Comparison of ENCODE assay signal across 2 cellular contexts in the genomic region with DNA sequence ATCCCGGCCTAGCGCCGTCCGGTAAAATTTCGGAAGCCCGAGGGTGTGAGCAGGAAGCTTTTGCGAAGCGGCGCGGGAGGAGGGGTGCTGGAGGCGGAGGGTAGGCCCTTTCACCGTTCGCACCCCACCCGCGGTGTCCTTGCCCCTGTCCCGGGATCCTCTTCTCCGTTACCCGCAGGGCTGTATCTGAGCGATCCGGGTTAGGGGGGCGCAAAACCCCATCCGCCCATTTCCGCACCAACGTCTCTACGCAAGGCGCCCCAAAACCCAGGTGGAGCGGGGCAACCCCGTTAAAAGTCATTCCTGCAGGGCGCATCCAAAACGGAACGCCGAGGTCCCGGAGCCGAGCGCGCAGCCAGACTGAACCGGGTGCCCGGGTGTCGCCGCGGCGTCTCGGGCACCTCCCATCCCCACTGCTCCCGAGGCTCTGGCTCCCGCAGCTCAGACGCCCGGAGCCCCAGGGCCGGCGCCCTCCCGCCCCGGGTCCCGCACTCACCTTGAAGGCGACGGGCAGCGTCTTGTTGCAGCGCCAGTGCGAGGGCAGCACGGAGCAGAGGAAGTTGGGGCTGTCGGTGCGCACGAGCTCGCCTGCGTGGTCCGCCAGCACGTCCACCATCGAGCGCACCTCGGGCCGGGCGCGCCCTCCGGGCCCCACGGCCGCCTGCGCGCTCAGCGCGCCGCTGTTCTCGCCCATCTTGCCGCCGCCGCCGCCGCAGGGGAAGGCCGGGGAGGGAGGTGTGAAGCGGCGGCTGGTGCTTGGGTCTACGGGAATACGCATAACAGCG.
TF ChIP-seq lines count a peak whose summit lies in the region.

No MANE protein-coding gene starts in this region.

TF ChIP-seq in GM12891, 5 proteins besides CTCF, POLR2A, EP300 and RAD21:
- TF ChIP-seq PAX5 (IDR thresholded peaks at IDR 0.05; ENCODE audit: insufficient read depth, low read length, severe bottlenecking) (no peak), POU2F2 (IDR thresholded peaks at IDR 0.05; ENCODE audit: low read depth, low read length) (no peak; the same call in none of the 2 replicates), POLR2AphosphoS5 (IDR thresholded peaks at IDR 0.05; ENCODE audit: low read depth, low read length) (peak; percentile 46), TAF1 (IDR thresholded peaks at IDR 0.05; ENCODE audit: low read depth, low read length) (no peak)

TF ChIP-seq in HepG2, 621 proteins besides CTCF, POLR2A, EP300 and RAD21:
- TF ChIP-seq ZNF281 (CRISPR knock-in tag; IDR thresholded peaks at IDR 0.05; ENCODE audit: borderline replicate concordance) (no peak), HES4 (CRISPR knock-in tag; IDR thresholded peaks at IDR 0.05; ENCODE audit: borderline replicate concordance) (0 out of 2 replicates have a peak, but pooled peaks have one; percentile 0), ZNF232 (CRISPR knock-in tag; IDR thresholded peaks at IDR 0.05; ENCODE audit: borderline replicate concordance) (no peak), ZNF564 (CRISPR knock-in tag; IDR thresholded peaks at IDR 0.05) (no peak), ZNF687 (CRISPR knock-in tag; IDR thresholded peaks at IDR 0.05) (peak; percentile 38; the same call in 1 of the 2 replicates), MEIS1 (CRISPR knock-in tag; IDR thresholded peaks at IDR 0.05; ENCODE audit: borderline replicate concordance) (no peak), MEF2D (CRISPR knock-in tag; IDR thresholded peaks at IDR 0.05) (no peak), ISX (CRISPR knock-in tag; conservative IDR thresholded peaks at IDR 0.05) (no peak), SOX6 (IDR thresholded peaks at IDR 0.05) (no peak), SOX6 (CRISPR knock-in tag; IDR thresholded peaks at IDR 0.05) (no peak), ZNF253 (CRISPR knock-in tag; IDR thresholded peaks at IDR 0.05; ENCODE audit: borderline replicate concordance) (no peak), KLF6 (CRISPR knock-in tag; IDR thresholded peaks at IDR 0.05) (no peak), ZFX (CRISPR knock-in tag; IDR thresholded peaks at IDR 0.05; ENCODE audit: low read depth) (peak; percentile 23; the same call in 1 of the 2 replicates), MTA3 (CRISPR knock-in tag; IDR thresholded peaks at IDR 0.05) (no peak), ZNF282 (IDR thresholded peaks at IDR 0.05; ENCODE audit: partially characterized antibody) (no peak), ZNF337 (CRISPR knock-in tag; IDR thresholded peaks at IDR 0.05; ENCODE audit: borderline replicate concordance, low read depth) (no peak), AKAP8 (CRISPR knock-in tag; IDR thresholded peaks at IDR 0.05) (no peak), CBX2 (IDR thresholded peaks at IDR 0.05; ENCODE audit: low read depth, low read length) (no peak; the same call in 1 of the 2 replicates), CBX2 (CRISPR knock-in tag; IDR thresholded peaks at IDR 0.05; ENCODE audit: low read depth) (peak; percentile 40; the same call in 1 of the 2 replicates), ZNF3 (CRISPR knock-in tag; IDR thresholded peaks at IDR 0.05) (no peak), RNF2 (conservative IDR thresholded peaks at IDR 0.05; ENCODE audit: low read depth) (0 out of 2 replicates have a peak, but pooled peaks have one; percentile 39), ZNF777 (CRISPR knock-in tag; IDR thresholded peaks at IDR 0.05) (peak; percentile 91), HOXA3 (CRISPR knock-in tag; IDR thresholded peaks at IDR 0.05) (no peak), EZH2 (conservative IDR thresholded peaks at IDR 0.05; ENCODE audit: low read depth, low read length) (peak; percentile 79; the same call in 1 of the 2 replicates), ZEB1 (IDR thresholded peaks at IDR 0.05; ENCODE audit: insufficient replicate concordance, low read depth) (no peak), KDM5B (CRISPR knock-in tag; IDR thresholded peaks at IDR 0.05; ENCODE audit: borderline replicate concordance) (no peak), HNRNPLL (IDR thresholded peaks at IDR 0.05; ENCODE audit: low read depth, low read length, poor library complexity, severe bottlenecking) (peak; percentile 34), BRCA1 (CRISPR knock-in tag; IDR thresholded peaks at IDR 0.05) (no peak), SP4 (CRISPR knock-in tag; IDR thresholded peaks at IDR 0.05) (no peak), PAX8 (CRISPR knock-in tag; IDR thresholded peaks at IDR 0.05; ENCODE audit: borderline replicate concordance) (no peak), ARNT (IDR thresholded peaks at IDR 0.05) (no peak), ZNF333 (CRISPR knock-in tag; IDR thresholded peaks at IDR 0.05; ENCODE audit: borderline replicate concordance) (no peak), ZBTB38 (CRISPR knock-in tag; IDR thresholded peaks at IDR 0.05) (no peak), ZNF263 (CRISPR knock-in tag; IDR thresholded peaks at IDR 0.05) (no peak), ZNF563 (CRISPR knock-in tag; IDR thresholded peaks at IDR 0.05) (no peak), MTF2 (CRISPR knock-in tag; IDR thresholded peaks at IDR 0.05; ENCODE audit: borderline replicate concordance) (peak; percentile 98), FOXO1 (CRISPR knock-in tag; IDR thresholded peaks at IDR 0.05) (no peak), ZNF550 (CRISPR knock-in tag; IDR thresholded peaks at IDR 0.05; ENCODE audit: borderline replicate concordance) (no peak), BCL6 (CRISPR knock-in tag; IDR thresholded peaks at IDR 0.05) (no peak), RAD51 (IDR thresholded peaks at IDR 0.05; ENCODE audit: borderline replicate concordance) (no peak), KLF13 (CRISPR knock-in tag; IDR thresholded peaks at IDR 0.05) (no peak)
- TF ChIP-seq, protein P1, sequence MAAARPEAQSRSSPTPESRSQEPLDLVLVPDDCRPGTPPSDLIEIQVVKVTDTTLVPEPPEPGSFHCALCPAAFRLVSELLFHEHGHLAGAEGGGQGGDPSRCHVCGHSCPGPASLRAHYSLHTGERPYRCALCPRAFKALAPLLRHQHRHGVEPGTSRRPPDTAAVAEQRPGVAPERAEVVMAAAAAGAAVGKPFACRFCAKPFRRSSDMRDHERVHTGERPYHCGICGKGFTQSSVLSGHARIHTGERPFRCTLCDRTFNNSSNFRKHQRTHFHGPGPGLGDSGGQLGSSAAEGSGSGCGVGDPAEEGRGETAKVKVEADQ (CRISPR knock-in tag; IDR thresholded peaks at IDR 0.05; ENCODE audit: borderline replicate concordance): no peak
- TF ChIP-seq, protein P2, sequence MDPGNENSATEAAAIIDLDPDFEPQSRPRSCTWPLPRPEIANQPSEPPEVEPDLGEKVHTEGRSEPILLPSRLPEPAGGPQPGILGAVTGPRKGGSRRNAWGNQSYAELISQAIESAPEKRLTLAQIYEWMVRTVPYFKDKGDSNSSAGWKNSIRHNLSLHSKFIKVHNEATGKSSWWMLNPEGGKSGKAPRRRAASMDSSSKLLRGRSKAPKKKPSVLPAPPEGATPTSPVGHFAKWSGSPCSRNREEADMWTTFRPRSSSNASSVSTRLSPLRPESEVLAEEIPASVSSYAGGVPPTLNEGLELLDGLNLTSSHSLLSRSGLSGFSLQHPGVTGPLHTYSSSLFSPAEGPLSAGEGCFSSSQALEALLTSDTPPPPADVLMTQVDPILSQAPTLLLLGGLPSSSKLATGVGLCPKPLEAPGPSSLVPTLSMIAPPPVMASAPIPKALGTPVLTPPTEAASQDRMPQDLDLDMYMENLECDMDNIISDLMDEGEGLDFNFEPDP (CRISPR knock-in tag; conservative IDR thresholded peaks at IDR 0.05): no peak
- TF ChIP-seq, protein P3, sequence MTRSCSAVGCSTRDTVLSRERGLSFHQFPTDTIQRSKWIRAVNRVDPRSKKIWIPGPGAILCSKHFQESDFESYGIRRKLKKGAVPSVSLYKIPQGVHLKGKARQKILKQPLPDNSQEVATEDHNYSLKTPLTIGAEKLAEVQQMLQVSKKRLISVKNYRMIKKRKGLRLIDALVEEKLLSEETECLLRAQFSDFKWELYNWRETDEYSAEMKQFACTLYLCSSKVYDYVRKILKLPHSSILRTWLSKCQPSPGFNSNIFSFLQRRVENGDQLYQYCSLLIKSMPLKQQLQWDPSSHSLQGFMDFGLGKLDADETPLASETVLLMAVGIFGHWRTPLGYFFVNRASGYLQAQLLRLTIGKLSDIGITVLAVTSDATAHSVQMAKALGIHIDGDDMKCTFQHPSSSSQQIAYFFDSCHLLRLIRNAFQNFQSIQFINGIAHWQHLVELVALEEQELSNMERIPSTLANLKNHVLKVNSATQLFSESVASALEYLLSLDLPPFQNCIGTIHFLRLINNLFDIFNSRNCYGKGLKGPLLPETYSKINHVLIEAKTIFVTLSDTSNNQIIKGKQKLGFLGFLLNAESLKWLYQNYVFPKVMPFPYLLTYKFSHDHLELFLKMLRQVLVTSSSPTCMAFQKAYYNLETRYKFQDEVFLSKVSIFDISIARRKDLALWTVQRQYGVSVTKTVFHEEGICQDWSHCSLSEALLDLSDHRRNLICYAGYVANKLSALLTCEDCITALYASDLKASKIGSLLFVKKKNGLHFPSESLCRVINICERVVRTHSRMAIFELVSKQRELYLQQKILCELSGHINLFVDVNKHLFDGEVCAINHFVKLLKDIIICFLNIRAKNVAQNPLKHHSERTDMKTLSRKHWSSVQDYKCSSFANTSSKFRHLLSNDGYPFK (CRISPR knock-in tag; IDR thresholded peaks at IDR 0.05; ENCODE audit: borderline replicate concordance): no peak
- TF ChIP-seq, protein P4, sequence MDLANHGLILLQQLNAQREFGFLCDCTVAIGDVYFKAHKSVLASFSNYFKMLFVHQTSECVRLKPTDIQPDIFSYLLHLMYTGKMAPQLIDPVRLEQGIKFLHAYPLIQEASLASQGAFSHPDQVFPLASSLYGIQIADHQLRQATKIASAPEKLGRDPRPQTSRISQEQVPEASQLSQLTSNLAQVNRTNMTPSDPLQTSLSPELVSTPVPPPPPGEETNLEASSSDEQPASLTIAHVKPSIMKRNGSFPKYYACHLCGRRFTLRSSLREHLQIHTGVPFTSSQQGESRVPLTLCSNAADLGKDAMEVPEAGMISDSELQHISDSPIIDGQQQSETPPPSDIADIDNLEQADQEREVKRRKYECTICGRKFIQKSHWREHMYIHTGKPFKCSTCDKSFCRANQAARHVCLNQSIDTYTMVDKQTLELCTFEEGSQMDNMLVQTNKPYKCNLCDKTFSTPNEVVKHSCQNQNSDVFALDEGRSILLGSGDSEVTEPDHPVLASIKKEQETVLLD (CRISPR knock-in tag; IDR thresholded peaks at IDR 0.05; ENCODE audit: low read depth): no peak
